In the genomic region with DNA sequence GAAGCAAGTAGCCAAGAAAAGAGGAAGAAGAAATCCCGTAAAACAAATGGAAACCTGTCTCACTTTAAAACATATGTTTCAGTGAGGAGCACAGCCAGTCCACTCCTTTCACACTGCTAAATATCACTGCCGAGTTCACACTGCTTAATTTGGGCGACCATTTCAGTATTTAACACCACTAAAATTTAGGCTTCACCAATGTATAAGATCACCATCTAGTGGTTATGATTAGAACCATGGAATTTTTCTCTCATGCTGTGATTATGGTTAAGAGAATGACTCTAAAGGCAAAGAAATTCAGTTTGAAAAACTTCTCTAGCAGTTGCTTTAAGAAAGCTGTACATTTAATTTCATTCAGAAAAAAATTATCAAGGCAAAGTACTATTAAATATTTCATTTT, we compare ENCODE assay signal across 1 cellular context.
TF ChIP-seq lines count a peak whose summit lies in the region.

No MANE protein-coding gene starts in this region.

TF ChIP-seq in K562, 482 proteins besides CTCF, POLR2A, EP300 and RAD21:
- TF ChIP-seq ZNF24 (IDR thresholded peaks at IDR 0.05) (no peak), ZNF75A (CRISPR knock-in tag; IDR thresholded peaks at IDR 0.05) (no peak), NR3C1 (CRISPR knock-in tag; IDR thresholded peaks at IDR 0.05) (no peak), HLTF (IDR thresholded peaks at IDR 0.05) (no peak), SMAD2 (IDR thresholded peaks at IDR 0.05; ENCODE audit: low read depth, low read length) (no peak), ZNF146 (CRISPR knock-in tag; IDR thresholded peaks at IDR 0.05; ENCODE audit: unreplicated experiment) (no peak), ZNF124 (CRISPR knock-in tag; IDR thresholded peaks at IDR 0.05) (no peak), MEF2A (IDR thresholded peaks at IDR 0.05; ENCODE audit: control insufficient read depth, low read depth, low read length) (no peak), GABPB1 (CRISPR knock-in tag; IDR thresholded peaks at IDR 0.05) (no peak), SIX5 (IDR thresholded peaks at IDR 0.05; ENCODE audit: borderline replicate concordance in 1 of 2, insufficient read depth in 1 of 2, low read depth in 1 of 2, low read length in 2 of 2) (no peak), ETV1 (tag; conservative IDR thresholded peaks at IDR 0.05; ENCODE audit: low read depth) (no peak)
- TF ChIP-seq, protein P1, sequence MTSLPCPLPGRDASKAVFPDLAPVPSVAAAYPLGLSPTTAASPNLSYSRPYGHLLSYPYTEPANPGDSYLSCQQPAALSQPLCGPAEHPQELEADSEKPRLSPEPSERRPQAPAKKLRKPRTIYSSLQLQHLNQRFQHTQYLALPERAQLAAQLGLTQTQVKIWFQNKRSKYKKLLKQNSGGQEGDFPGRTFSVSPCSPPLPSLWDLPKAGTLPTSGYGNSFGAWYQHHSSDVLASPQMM (CRISPR knock-in tag; IDR thresholded peaks at IDR 0.05): no peak
- TF ChIP-seq, protein P2, sequence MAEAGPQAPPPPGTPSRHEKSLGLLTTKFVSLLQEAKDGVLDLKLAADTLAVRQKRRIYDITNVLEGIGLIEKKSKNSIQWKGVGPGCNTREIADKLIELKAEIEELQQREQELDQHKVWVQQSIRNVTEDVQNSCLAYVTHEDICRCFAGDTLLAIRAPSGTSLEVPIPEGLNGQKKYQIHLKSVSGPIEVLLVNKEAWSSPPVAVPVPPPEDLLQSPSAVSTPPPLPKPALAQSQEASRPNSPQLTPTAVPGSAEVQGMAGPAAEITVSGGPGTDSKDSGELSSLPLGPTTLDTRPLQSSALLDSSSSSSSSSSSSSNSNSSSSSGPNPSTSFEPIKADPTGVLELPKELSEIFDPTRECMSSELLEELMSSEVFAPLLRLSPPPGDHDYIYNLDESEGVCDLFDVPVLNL (CRISPR knock-in tag; IDR thresholded peaks at IDR 0.05; ENCODE audit: low read depth): no peak
- TF ChIP-seq, protein P3, sequence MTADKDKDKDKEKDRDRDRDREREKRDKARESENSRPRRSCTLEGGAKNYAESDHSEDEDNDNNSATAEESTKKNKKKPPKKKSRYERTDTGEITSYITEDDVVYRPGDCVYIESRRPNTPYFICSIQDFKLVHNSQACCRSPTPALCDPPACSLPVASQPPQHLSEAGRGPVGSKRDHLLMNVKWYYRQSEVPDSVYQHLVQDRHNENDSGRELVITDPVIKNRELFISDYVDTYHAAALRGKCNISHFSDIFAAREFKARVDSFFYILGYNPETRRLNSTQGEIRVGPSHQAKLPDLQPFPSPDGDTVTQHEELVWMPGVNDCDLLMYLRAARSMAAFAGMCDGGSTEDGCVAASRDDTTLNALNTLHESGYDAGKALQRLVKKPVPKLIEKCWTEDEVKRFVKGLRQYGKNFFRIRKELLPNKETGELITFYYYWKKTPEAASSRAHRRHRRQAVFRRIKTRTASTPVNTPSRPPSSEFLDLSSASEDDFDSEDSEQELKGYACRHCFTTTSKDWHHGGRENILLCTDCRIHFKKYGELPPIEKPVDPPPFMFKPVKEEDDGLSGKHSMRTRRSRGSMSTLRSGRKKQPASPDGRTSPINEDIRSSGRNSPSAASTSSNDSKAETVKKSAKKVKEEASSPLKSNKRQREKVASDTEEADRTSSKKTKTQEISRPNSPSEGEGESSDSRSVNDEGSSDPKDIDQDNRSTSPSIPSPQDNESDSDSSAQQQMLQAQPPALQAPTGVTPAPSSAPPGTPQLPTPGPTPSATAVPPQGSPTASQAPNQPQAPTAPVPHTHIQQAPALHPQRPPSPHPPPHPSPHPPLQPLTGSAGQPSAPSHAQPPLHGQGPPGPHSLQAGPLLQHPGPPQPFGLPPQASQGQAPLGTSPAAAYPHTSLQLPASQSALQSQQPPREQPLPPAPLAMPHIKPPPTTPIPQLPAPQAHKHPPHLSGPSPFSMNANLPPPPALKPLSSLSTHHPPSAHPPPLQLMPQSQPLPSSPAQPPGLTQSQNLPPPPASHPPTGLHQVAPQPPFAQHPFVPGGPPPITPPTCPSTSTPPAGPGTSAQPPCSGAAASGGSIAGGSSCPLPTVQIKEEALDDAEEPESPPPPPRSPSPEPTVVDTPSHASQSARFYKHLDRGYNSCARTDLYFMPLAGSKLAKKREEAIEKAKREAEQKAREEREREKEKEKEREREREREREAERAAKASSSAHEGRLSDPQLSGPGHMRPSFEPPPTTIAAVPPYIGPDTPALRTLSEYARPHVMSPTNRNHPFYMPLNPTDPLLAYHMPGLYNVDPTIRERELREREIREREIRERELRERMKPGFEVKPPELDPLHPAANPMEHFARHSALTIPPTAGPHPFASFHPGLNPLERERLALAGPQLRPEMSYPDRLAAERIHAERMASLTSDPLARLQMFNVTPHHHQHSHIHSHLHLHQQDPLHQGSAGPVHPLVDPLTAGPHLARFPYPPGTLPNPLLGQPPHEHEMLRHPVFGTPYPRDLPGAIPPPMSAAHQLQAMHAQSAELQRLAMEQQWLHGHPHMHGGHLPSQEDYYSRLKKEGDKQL (CRISPR knock-in tag; IDR thresholded peaks at IDR 0.05; ENCODE audit: borderline replicate concordance): no peak
- TF ChIP-seq, protein P4, sequence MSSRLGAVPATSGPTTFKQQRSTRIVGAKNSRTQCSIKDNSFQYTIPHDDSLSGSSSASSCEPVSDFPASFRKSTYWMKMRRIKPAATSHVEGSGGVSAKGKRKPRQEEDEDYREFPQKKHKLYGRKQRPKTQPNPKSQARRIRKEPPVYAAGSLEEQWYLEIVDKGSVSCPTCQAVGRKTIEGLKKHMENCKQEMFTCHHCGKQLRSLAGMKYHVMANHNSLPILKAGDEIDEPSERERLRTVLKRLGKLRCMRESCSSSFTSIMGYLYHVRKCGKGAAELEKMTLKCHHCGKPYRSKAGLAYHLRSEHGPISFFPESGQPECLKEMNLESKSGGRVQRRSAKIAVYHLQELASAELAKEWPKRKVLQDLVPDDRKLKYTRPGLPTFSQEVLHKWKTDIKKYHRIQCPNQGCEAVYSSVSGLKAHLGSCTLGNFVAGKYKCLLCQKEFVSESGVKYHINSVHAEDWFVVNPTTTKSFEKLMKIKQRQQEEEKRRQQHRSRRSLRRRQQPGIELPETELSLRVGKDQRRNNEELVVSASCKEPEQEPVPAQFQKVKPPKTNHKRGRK (tag; IDR thresholded peaks at IDR 0.05): no peak
